ENCODE assay signal across 1 cellular context in the genomic region with DNA sequence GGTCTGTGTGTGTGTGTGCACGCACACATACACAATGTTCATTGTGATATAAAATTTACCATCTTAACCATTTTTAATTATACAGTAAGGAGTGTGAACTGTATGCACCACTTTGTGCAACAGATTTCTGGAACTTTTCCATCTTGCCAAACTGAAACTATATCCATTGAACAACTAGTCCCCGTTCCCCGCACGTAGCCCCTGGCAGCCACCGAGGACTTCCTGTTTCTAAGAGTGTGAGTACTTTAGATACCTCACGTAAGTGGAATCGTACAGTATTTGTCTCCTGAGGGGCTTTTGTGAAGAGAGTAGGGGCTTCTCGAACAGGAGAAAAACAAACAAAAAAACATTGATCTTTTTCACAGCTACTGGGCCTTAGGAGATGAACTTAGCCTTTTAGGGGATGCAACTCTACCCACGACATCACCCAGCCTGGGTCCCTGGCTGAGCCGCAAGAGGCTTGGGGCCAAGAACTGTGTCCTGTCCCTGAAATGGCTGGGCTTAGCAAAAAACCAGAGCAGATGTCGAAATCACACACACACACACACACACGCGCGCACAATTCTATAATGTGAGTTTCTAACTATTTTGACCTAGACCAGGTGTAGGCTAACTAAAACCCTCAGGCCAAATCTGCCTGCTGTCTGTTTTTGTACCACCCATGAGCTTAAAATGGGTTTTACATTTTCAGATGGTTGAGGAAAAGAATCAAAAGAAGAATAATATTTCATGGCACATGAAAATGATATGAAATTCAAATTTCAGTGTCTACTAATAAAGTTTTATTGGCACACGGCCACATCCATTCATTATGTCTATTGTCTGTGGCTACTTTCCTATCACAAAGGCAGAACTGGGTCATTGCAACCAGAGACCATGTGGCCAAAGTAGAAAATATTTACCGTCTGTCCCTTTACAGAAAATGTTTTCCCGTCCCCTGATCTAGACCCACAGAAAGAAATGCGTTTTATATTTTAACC.
TF ChIP-seq lines count a peak whose summit lies in the region.

No MANE protein-coding gene starts in this region.

TF ChIP-seq in IMR-90, 13 proteins besides CTCF, POLR2A, EP300 and RAD21 (continued from another document):
- TF ChIP-seq, protein P1, sequence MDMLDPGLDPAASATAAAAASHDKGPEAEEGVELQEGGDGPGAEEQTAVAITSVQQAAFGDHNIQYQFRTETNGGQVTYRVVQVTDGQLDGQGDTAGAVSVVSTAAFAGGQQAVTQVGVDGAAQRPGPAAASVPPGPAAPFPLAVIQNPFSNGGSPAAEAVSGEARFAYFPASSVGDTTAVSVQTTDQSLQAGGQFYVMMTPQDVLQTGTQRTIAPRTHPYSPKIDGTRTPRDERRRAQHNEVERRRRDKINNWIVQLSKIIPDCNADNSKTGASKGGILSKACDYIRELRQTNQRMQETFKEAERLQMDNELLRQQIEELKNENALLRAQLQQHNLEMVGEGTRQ (IDR thresholded peaks at IDR 0.05; ENCODE audit: low read depth, low read length), result no peak
- no peak for TF ChIP-seq MAZ (IDR thresholded peaks at IDR 0.05; ENCODE audit: borderline replicate concordance, low read depth, low read length)
